ENCODE assay signal across 10 cellular contexts in genomic region chr20:36666181-36666740, GRCh38. TPM values are rescaled to one million over a fixed set of nuclear protein-coding genes. Genes with fewer than 3 reads are reported as not detected.
DNase-seq lines count a peak whose midpoint lies in the region; ATAC-seq, FAIRE-seq and TF ChIP-seq lines count a peak whose summit lies in the region.
"Had no signal": no experiment of that assay in that cellular context is flagged by ENCODE, and none has a peak within 500 bp of the region (broad histone marks: within the 10 kb centered on the region; RNA-seq: fewer than 3 reads in every experiment).

No MANE protein-coding gene starts in this region.

- TF ChIP-seq CTCF in D721Med (IDR thresholded peaks at IDR 0.05; ENCODE audit: insufficient read depth, missing control alignments) (peak; percentile 41), HepG2 (CRISPR knock-in tag; IDR thresholded peaks at IDR 0.05) (peak; percentile 62), Peyer's patch (IDR thresholded peaks at IDR 0.05) (peak in 3 of 6 experiments; percentile 15 to 36 (median 32))

- FAIRE-seq in D721Med (lab: Jason Lieb, UNC) (no peak), HepG2 (lab: Jason Lieb, UNC) (no peak)

- H3K27ac Mint-ChIP-seq in activated T-helper 17 cell treated with anti-CD3 and anti-CD28 coated beads, Interleukin-2, amount 50 U/mL, for 72 hours, result peak overlapping the region; percentile 36
- H3K27ac Mint-ChIP-seq in CD4-positive, alpha-beta memory T cell, result peak overlapping the region in 1 of 7 donors; percentile 27

- 90% methylated on average over 4 of the region's 4 CpGs for WGBS in HepG2 (ENCODE audit: low lambda C conversion rate)

- DNase-seq in D721Med (ENCODE audit: insufficient read length, low spot score) (no peak), HT-29 (ENCODE audit: low spot score) (peak; percentile 47), HepG2 (ENCODE audit: low spot score) (peak; percentile 43), Peyer's patch (no peak)
- no peak for DNase-seq in CD4-positive, alpha-beta memory T cell
- no peak for DNase-seq in stimulated activated CD4-positive, alpha-beta T cell treated with anti-CD3 and anti-CD28 coated beads, Interleukin-4, amount 100 ng/mL, for 24 hours
- no peak for DNase-seq in activated CD4-positive, alpha-beta T cell treated with anti-CD3 and anti-CD28 coated beads for 4 hours
- DNase-seq: SHP77 treated with DMSO at 0.1 percent for 48 hours had no signal

- H3K27ac ChIP-seq in HepG2 (ENCODE audit: extremely low read length, insufficient read depth, low read length), result no peak overlapping the region
- H3K27ac ChIP-seq in CD4-positive, alpha-beta memory T cell (ENCODE audit: low read depth, low read length), result no peak overlapping the region
- no peak overlapping the region for H3K27ac ChIP-seq in Peyer's patch

- CTCF ChIA-PET in HepG2 (lab: Yijun Ruan, JAX; ENCODE audit: low intra/inter-chr PET ratio, low total read pairs), result interaction anchor here (0.7 to 2.6 kb wide), 2 partner anchors 88 to 142 kb away, joined by 3 to 9 read pairs; no protein-coding TSS in a partner anchor
- CTCF ChIA-PET in CD4-positive, alpha-beta memory T cell (lab: Charles Lee; ENCODE audit: partially characterized antibody), result interaction anchor here (0.8 to 2.7 kb wide), 10 partner anchors 9 to 1611 kb away, joined by 3 to 10 read pairs (median 4); partner anchors contain the start of gene SLA2

- no peak overlapping the region for H3K9ac ChIP-seq in HepG2 (ENCODE audit: insufficient read depth, low read depth, low read length)

- H3K27me3 ChIP-seq in HepG2 (ENCODE audit: control insufficient read depth in 1 of 2, insufficient read depth in 2 of 2, low read length in 2 of 2) (no peaks in the 10 kb centered on the region), Peyer's patch (no peaks in the 10 kb centered on the region)
- no peaks in the 10 kb centered on the region for H3K27me3 ChIP-seq in CD4-positive, alpha-beta memory T cell (ENCODE audit: insufficient read depth, low read length)

- H3K9me3 ChIP-seq in HepG2 (ENCODE audit: low read length) (no peaks in the 10 kb centered on the region), Peyer's patch (no peaks in the 10 kb centered on the region)
- H3K9me3 ChIP-seq in CD4-positive, alpha-beta memory T cell (ENCODE audit: control insufficient read depth in 1 of 2, low read length in 2 of 2), result no peaks in the 10 kb centered on the region

- TF ChIP-seq EP300 in HepG2 (IDR thresholded peaks at IDR 0.05; ENCODE audit: low read depth in 2 of 2, low read length in 2 of 2), result no peak
- TF ChIP-seq EP300 in HepG2 (CRISPR knock-in tag; IDR thresholded peaks at IDR 0.05; ENCODE audit: borderline replicate concordance), result no peak

- H2AFZ ChIP-seq in HepG2 (ENCODE audit: low read length), result no peak overlapping the region

- H3K4me3 ChIP-seq in HepG2 (replicated peaks in 1 of 3; ENCODE audit: insufficient read depth in 1 of 3, low read depth in 2 of 3, low read length in 3 of 3), result no peak overlapping the region
- no peak overlapping the region for H3K4me3 ChIP-seq in CD4-positive, alpha-beta memory T cell (ENCODE audit: low read length in 2 of 2)
- H3K4me3 ChIP-seq in Peyer's patch, result no peak overlapping the region

- no peak for TF ChIP-seq POLR2A in HepG2 (IDR thresholded peaks at IDR 0.05; ENCODE audit: insufficient read depth in 1 of 2, low read depth in 2 of 2, low read length in 2 of 2)
- TF ChIP-seq POLR2A in Peyer's patch (IDR thresholded peaks at IDR 0.05), result no peak

- no peak overlapping the region for H3K4me3 Mint-ChIP-seq in activated T-helper 17 cell treated with anti-CD3 and anti-CD28 coated beads, Interleukin-2, amount 50 U/mL, for 72 hours
- no peak overlapping the region for H3K4me3 Mint-ChIP-seq in CD4-positive, alpha-beta memory T cell

- peaks cover 10% of the 10 kb centered on the region for H3K4me1 ChIP-seq in HepG2 (ENCODE audit: insufficient read depth, low read length)
- H3K4me1 ChIP-seq in CD4-positive, alpha-beta memory T cell (ENCODE audit: insufficient read depth, low read length), result no peaks in the 10 kb centered on the region
- H3K4me1 ChIP-seq in Peyer's patch, result no peaks in the 10 kb centered on the region

- POLR2A ChIA-PET in HepG2 (lab: Yijun Ruan, JAX), result interaction anchor here (0.8 kb wide), 1 partner anchor 60 kb away, joined by 3 read pairs; the partner anchor contains the start of gene RAB5IF
- POLR2A ChIA-PET in CD4-positive, alpha-beta memory T cell (lab: Charles Lee; ENCODE audit: partially characterized antibody), result interaction anchor here (1.0 kb wide), 1 partner anchor 10 kb away, joined by 4 read pairs; no protein-coding TSS in a partner anchor

- no peaks in the 10 kb centered on the region for H3K79me2 ChIP-seq in HepG2 (ENCODE audit: insufficient read depth, low read length)

- BruUV-seq in HepG2 (replicated peaks; lab: Mats Ljungman, UMichigan), result no TSS peak

- in situ Hi-C loops in HepG2 (cut with HindIII; ENCODE audit: extremely low pct_ligation_motif_present, low pct_unique_long_range_greater_than_20kb), result no loop called here

- peak; percentile 42; the same call in 1 of the 2 replicates for TF ChIP-seq RAD21 in HepG2 (CRISPR knock-in tag; IDR thresholded peaks at IDR 0.05)

- H3K36me3 ChIP-seq in HepG2 (replicated peaks in 1 of 2; ENCODE audit: control insufficient read depth in 1 of 2, insufficient read depth in 2 of 2, low read length in 2 of 2) (peaks cover 5 to 37% of the 10 kb centered on the region in 2 experiments; a peak in 3 of 5 replicates), Peyer's patch (peaks cover 0 to 26% (median 0%) of the 10 kb centered on the region in 3 donors)
- peaks cover 6% of the 10 kb centered on the region for H3K36me3 ChIP-seq in CD4-positive, alpha-beta memory T cell (ENCODE audit: insufficient read depth, low read length)

- ATAC-seq in activated T-helper 17 cell treated with anti-CD3 and anti-CD28 coated beads, Interleukin-2, amount 50 U/mL, for 72 hours (replicated peaks), result no peak
- peak; percentile 78 for ATAC-seq in HepG2

- no peaks in the 10 kb centered on the region for H4K20me1 ChIP-seq in HepG2 (ENCODE audit: insufficient read depth, low read length)

- intact Hi-C loops in HepG2 (cut with micrococcal nuclease; ENCODE audit: unreplicated experiment), result loop anchor here (1.0 kb wide), 1 partner anchor 88 kb away; no protein-coding TSS in a partner anchor
- intact Hi-C loops in CD4-positive, alpha-beta memory T cell (cut with micrococcal nuclease), result no loop called here

- H3K4me1 Mint-ChIP-seq in activated T-helper 17 cell treated with anti-CD3 and anti-CD28 coated beads, Interleukin-2, amount 50 U/mL, for 72 hours, result no peaks in the 10 kb centered on the region
- peaks cover 0 to 1% (median under 1%) of the 10 kb centered on the region in 4 donors for H3K4me1 Mint-ChIP-seq in CD4-positive, alpha-beta memory T cell

- no peaks in the 10 kb centered on the region for H3K27me3 Mint-ChIP-seq in activated T-helper 17 cell treated with anti-CD3 and anti-CD28 coated beads, Interleukin-2, amount 50 U/mL, for 72 hours
- no peaks in the 10 kb centered on the region for H3K27me3 Mint-ChIP-seq in CD4-positive, alpha-beta memory T cell

- no peak overlapping the region for H3K4me2 ChIP-seq in HepG2 (ENCODE audit: low read depth, low read length)

- no peaks in the 10 kb centered on the region for H3K9me3 Mint-ChIP-seq in activated T-helper 17 cell treated with anti-CD3 and anti-CD28 coated beads, Interleukin-2, amount 50 U/mL, for 72 hours
- H3K9me3 Mint-ChIP-seq in CD4-positive, alpha-beta memory T cell, result no peaks in the 10 kb centered on the region

- peaks cover 34% of the 10 kb centered on the region for H3K36me3 Mint-ChIP-seq in activated T-helper 17 cell treated with anti-CD3 and anti-CD28 coated beads, Interleukin-2, amount 50 U/mL, for 72 hours (ENCODE audit: low read depth)
- peaks cover 14 to 35% of the 10 kb centered on the region in 2 donors for H3K36me3 Mint-ChIP-seq in CD4-positive, alpha-beta memory T cell

TF ChIP-seq in HepG2, 621 proteins besides CTCF, POLR2A, EP300 and RAD21:
- TF ChIP-seq ZNF781 (CRISPR knock-in tag; IDR thresholded peaks at IDR 0.05; ENCODE audit: borderline replicate concordance, not compliant biosample characterization), result no peak
- TF ChIP-seq TMF1 (CRISPR knock-in tag; IDR thresholded peaks at IDR 0.05; ENCODE audit: low read depth), result no peak
- TF ChIP-seq STAG1 (CRISPR knock-in tag; IDR thresholded peaks at IDR 0.05), result peak; percentile 78
- peak; percentile 31; the same call in 1 of the 2 replicates for TF ChIP-seq SMC3 (IDR thresholded peaks at IDR 0.05; ENCODE audit: low read length)
- TF ChIP-seq HDAC1 (CRISPR knock-in tag; IDR thresholded peaks at IDR 0.05), result no peak
- TF ChIP-seq NCOA2 (CRISPR knock-in tag; IDR thresholded peaks at IDR 0.05), result no peak

RNA-seq across cellular contexts. Expression of gene SLA2, which starts 20.3 kb away (rescaled TPM):
- not detected in 2 replicates for total RNA-seq in HT-29 (2014; rRNA removed; shearing (Covaris generic))
- total RNA-seq in activated T-helper 17 cell treated with anti-CD3 and anti-CD28 coated beads, Interleukin-2, amount 50 U/mL, for 72 hours, result 10 to 100 TPM; 42.4 to 43.7 TPM
- total RNA-seq in HepG2 (2016; rRNA removed; fragmentation: Illumina TruSeq; extraction: Trizol) (1.6 and 1.8 TPM in 2 replicates), Peyer's patch (1 to 10 TPM; 2.8 to 5.0 (median 3.6) TPM)
- 0.20 and 0.71 TPM in 2 replicates for total RNA-seq in HepG2 (2016; cell fraction: cytosol; rRNA removed; fragmentation: Illumina TruSeq; extraction: Trizol; ENCODE audit: low read depth)
- 1.7 and 2.2 TPM in 2 replicates for total RNA-seq in HepG2 (2016; cell fraction: insoluble cytoplasmic fraction; rRNA removed; fragmentation: Illumina TruSeq; extraction: Trizol)
- total RNA-seq in HepG2 (2016; cell fraction: membrane; rRNA removed; fragmentation: Illumina TruSeq; extraction: Trizol), result 1.8 TPM in 2 replicates
- 0.94 and 1.2 TPM in 2 replicates for total RNA-seq in HepG2 (2016; cell fraction: nucleus; rRNA removed; fragmentation: Illumina TruSeq; extraction: Trizol)
- 3.6 and 4.5 TPM in 2 replicates for polyA plus RNA-seq in HepG2 (2011; rRNA removed)
- 4.4 and 4.5 TPM in 2 replicates for polyA plus RNA-seq in HepG2 (2011; cell fraction: cytosol; rRNA removed)
- polyA plus RNA-seq in HepG2 (2011; cell fraction: nucleus; rRNA removed), result 2.9 and 3.0 TPM in 2 replicates
- polyA plus RNA-seq in HepG2 (2012), result 1.2 and 2.0 TPM in 2 replicates
- polyA plus RNA-seq in HepG2 (2016; cell fraction: cytosol; fragmentation: Illumina TruSeq; extraction: Trizol; ENCODE audit: low read depth), result 0.62 and 0.83 TPM in 2 replicates
- 2.6 TPM in 2 replicates for polyA plus RNA-seq in HepG2 (2016; cell fraction: insoluble cytoplasmic fraction; fragmentation: Illumina TruSeq; extraction: Trizol; ENCODE audit: low read depth)
- polyA plus RNA-seq in HepG2 (2016; cell fraction: membrane; fragmentation: Illumina TruSeq; extraction: Trizol; ENCODE audit: low read depth), result 1.6 TPM in 2 replicates
- polyA plus RNA-seq in HepG2 (2016; cell fraction: nucleus; fragmentation: Illumina TruSeq; extraction: Trizol; ENCODE audit: insufficient read depth, low read depth), result 2.1 TPM in 2 replicates
- polyA minus RNA-seq in HepG2 (2011; rRNA and poly(A)+ RNA removed; ENCODE audit: low replicate concordance), result 0.09 and 3.5 TPM in 2 replicates
- 1.5 and 1.6 TPM in 2 replicates for polyA minus RNA-seq in HepG2 (2011; cell fraction: cytosol; rRNA and poly(A)+ RNA removed)
- 1.2 and 1.3 TPM in 2 replicates for polyA minus RNA-seq in HepG2 (2011; cell fraction: nucleus; rRNA and poly(A)+ RNA removed)
- total RNA-seq in CD4-positive, alpha-beta memory T cell, result 10 to 100 TPM; 28.7 to 29.9 TPM
- 10 to 100 TPM; 12.7 to 14.3 TPM for polyA plus RNA-seq in CD4-positive, alpha-beta memory T cell
- total RNA-seq: H4 had no signal

Comparison
In these comparisons a context has a peak if more than half of its experiments do, and no peak if none do; other contexts are left out.
1. DNase-seq: peak in HT-29 (single experiment) and HepG2 (single experiment); none in D721Med (single experiment), CD4-positive, alpha-beta memory T cell (0 of 5), stimulated activated CD4-positive, alpha-beta T cell treated with anti-CD3 and anti-CD28 coated beads, Interleukin-4, amount 100 ng/mL, for 24 hours (single experiment), Peyer's patch (0 of 3) and activated CD4-positive, alpha-beta T cell treated with anti-CD3 and anti-CD28 coated beads for 4 hours (0 of 2).
2. RNA of gene SLA2, which starts 20.3 kb away (total RNA-seq): 42.4 to 43.7 TPM in activated T-helper 17 cell treated with anti-CD3 and anti-CD28 coated beads, Interleukin-2, amount 50 U/mL, for 72 hours and 28.7 to 29.9 TPM in CD4-positive, alpha-beta memory T cell; 2.8 to 5.0 TPM in Peyer's patch, 0.20 to 2.2 TPM in HepG2 and not detected in HT-29; every median in the first group is over 4 times any median in the second.